ENCODE assay signal across 26 cellular contexts in the genomic region with DNA sequence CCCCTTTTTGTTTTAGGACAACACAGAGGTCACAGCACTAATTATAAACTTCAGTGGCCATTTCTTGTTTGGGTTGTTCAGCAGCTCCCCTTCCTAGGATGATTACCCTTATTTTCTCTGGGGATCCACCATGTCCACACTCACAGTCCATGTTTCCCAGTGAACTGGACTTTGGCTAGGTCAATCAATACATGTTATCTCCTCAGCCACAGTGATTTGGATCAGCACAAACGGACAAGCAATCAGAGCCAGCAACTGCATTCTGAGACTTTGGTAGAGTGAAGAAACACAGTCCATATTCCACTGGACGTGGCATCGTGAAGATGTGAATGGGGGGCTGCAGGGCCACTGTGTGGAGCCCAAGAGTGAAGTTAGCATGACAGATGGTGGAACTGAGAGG. TPM values are rescaled to one million over a fixed set of nuclear protein-coding genes. Genes with fewer than 3 reads are reported as not detected.
"Had no signal": no experiment of that assay in that cellular context is flagged by ENCODE, and none has a peak within 500 bp of the region (broad histone marks: within the 10 kb centered on the region; RNA-seq: fewer than 3 reads in every experiment).

No MANE protein-coding gene starts in this region.

- ATAC-seq: activated CD8-positive, alpha-beta memory T cell treated with anti-CD3 and anti-CD28 coated beads, Interleukin-2, amount 10 ng/mL, durations not matched to agents 7 days and 5 days; activated T-cell treated with anti-CD3 and anti-CD28 coated beads, Interleukin-2, amount 50 U/mL, for 4 hours; K562; T-helper 17 cell; WTC11 had no signal

- DNase-seq: activated CD4-positive, alpha-beta T cell treated with anti-CD3 and anti-CD28 coated beads, Interleukin-2, amount 10 ng/mL, durations not matched to agents 24 days and 14 days; activated CD4-positive, alpha-beta T cell treated with anti-CD3 and anti-CD28 coated beads, Interleukin-2, amount 50 U/mL, for 48 hours; activated CD4-positive, CD25-positive, alpha-beta regulatory T cell treated with anti-CD3 and anti-CD28 coated beads, Interleukin-2, amount 50 U/mL, for 72 hours; activated CD8-positive, alpha-beta memory T cell treated with anti-CD3 and anti-CD28 coated beads, Interleukin-2, amount 10 ng/mL, durations not matched to agents 7 days and 5 days; activated gamma-delta T cell; activated naive CD4-positive, alpha-beta T cell treated with anti-CD3 and anti-CD28 coated beads, Interleukin-2, amount 50 U/mL, for 16 hours; activated T-cell treated with anti-CD3 and anti-CD28 coated beads, Interleukin-2, amount 50 U/mL, for 4 hours; amygdala; Karpas-422; MM.1S; NCI-H1105; NCI-H1436; NCI-H1694 treated with DMSO at 0.1 percent for 48 hours; NCI-H2029 treated with DMSO at 0.1 percent for 48 hours; NCI-H345; NCI-H510A treated with DMSO at 0.1 percent for 48 hours; NCI-H69; NK-92 treated with Interleukin-12 subunit alpha and Interleukin-12 subunit beta, amount 100 ng/mL, for 24 hours; OCI-M1; SIG-M5; T-helper 17 cell; T-helper 9 cell had no signal

- H3K27me3 Mint-ChIP-seq: activated CD4-positive, alpha-beta T cell treated with anti-CD3 and anti-CD28 coated beads, Interleukin-2, amount 10 ng/mL, durations not matched to agents 24 days and 14 days; activated CD8-positive, alpha-beta memory T cell treated with anti-CD3 and anti-CD28 coated beads, Interleukin-2, amount 10 ng/mL, durations not matched to agents 7 days and 5 days; T-helper 17 cell had no signal

- H3K9me3 Mint-ChIP-seq: activated CD4-positive, alpha-beta T cell treated with anti-CD3 and anti-CD28 coated beads, Interleukin-2, amount 10 ng/mL, durations not matched to agents 24 days and 14 days; activated T-cell treated with anti-CD3 and anti-CD28 coated beads, Interleukin-2, amount 50 U/mL, for 4 hours; central memory CD8-positive, alpha-beta T cell; WTC11 had no signal

- H3K27ac Mint-ChIP-seq: activated CD4-positive, alpha-beta T cell treated with anti-CD3 and anti-CD28 coated beads, Interleukin-2, amount 10 ng/mL, durations not matched to agents 24 days and 14 days; activated CD8-positive, alpha-beta memory T cell treated with anti-CD3 and anti-CD28 coated beads, Interleukin-2, amount 10 ng/mL, durations not matched to agents 7 days and 5 days; brain; T-helper 17 cell; WTC11 had no signal

- H3K4me3 ChIP-seq: K562 had no signal

- H3K4me3 Mint-ChIP-seq: activated CD4-positive, alpha-beta T cell treated with anti-CD3 and anti-CD28 coated beads, Interleukin-2, amount 10 ng/mL, durations not matched to agents 24 days and 14 days; activated CD8-positive, alpha-beta memory T cell treated with anti-CD3 and anti-CD28 coated beads, Interleukin-2, amount 10 ng/mL, durations not matched to agents 7 days and 5 days; activated T-cell treated with anti-CD3 and anti-CD28 coated beads, Interleukin-2, amount 50 U/mL, for 4 hours; brain; central memory CD8-positive, alpha-beta T cell; T-helper 17 cell; WTC11 had no signal

- H3K36me3 Mint-ChIP-seq: activated CD8-positive, alpha-beta memory T cell treated with anti-CD3 and anti-CD28 coated beads, Interleukin-2, amount 10 ng/mL, durations not matched to agents 7 days and 5 days; brain had no signal

RNA-seq across cellular contexts. Expression of gene TMEM220, which starts 4.6 kb away (rescaled TPM):
- total RNA-seq: K562 had no signal
